Comparison of ENCODE assay signal across 12 cellular contexts in the genomic region with DNA sequence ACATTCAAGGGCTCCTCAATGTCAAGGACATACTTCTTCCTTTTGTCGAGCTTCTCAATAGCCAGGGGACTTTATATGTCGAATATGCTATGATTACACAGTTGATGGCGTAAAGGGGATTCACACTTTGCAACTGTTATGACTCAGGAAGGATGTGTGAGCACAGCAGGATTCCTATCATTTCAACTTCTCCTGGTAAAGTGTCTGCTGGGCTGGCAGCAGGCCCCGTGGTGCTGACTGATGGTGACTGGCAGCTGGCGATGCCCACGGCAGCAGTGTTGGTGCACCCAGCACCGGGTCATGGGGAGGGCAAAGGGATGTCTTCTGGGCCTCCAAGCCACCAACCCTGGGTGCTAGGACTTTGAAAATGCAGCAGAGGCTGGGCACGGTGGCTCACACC. TPM values are rescaled to one million over a fixed set of nuclear protein-coding genes. Genes with fewer than 3 reads are reported as not detected.
DNase-seq lines count a peak whose midpoint lies in the region; ATAC-seq and TF ChIP-seq lines count a peak whose summit lies in the region.
"Had no signal": no experiment of that assay in that cellular context is flagged by ENCODE, and none has a peak within 500 bp of the region (broad histone marks: within the 10 kb centered on the region; RNA-seq: fewer than 3 reads in every experiment).

No MANE protein-coding gene starts in this region.

- no peak overlapping the region for H3K27ac Mint-ChIP-seq in activated CD8-positive, alpha-beta T cell treated with anti-CD3 and anti-CD28 coated beads for 36 hours
- H3K27ac Mint-ChIP-seq in activated CD8-positive, alpha-beta T cell treated with anti-CD3 and anti-CD28 coated beads, Interleukin-2, amount 10 ng/mL, durations not matched to agents 7 days and 5 days = no peak overlapping the region
- peak overlapping the region in 9 of 10 donors; percentile 92 to 97 (median 96) for H3K27ac Mint-ChIP-seq in naive thymus-derived CD8-positive, alpha-beta T cell

- H3K9me3 Mint-ChIP-seq in activated CD8-positive, alpha-beta T cell treated with anti-CD3 and anti-CD28 coated beads for 36 hours = no peaks in the 10 kb centered on the region
- no peaks in the 10 kb centered on the region for H3K9me3 Mint-ChIP-seq in activated CD8-positive, alpha-beta T cell treated with anti-CD3 and anti-CD28 coated beads, Interleukin-2, amount 10 ng/mL, durations not matched to agents 7 days and 5 days (ENCODE audit: insufficient read depth)
- H3K9me3 Mint-ChIP-seq in naive thymus-derived CD8-positive, alpha-beta T cell = no peaks in the 10 kb centered on the region

- H3K4me3 ChIP-seq in testis = no peak overlapping the region
- H3K4me3 ChIP-seq: A549, lower lobe of right lung, right lobe of liver had no signal

- CTCF ChIA-PET in activated CD8-positive, alpha-beta T cell treated with anti-CD3 and anti-CD28 coated beads for 36 hours (lab: Charles Lee) = interaction anchor here (0.7 to 3.9 kb wide), 6 partner anchors 8 to 62 kb away, joined by 3 to 21 read pairs (median 4); no protein-coding TSS in a partner anchor
- CTCF ChIA-PET in activated CD8-positive, alpha-beta T cell treated with anti-CD3 and anti-CD28 coated beads, Interleukin-2, amount 10 ng/mL, durations not matched to agents 7 days and 5 days (lab: Charles Lee) = interaction anchor here (1.2 to 8.8 kb wide), 4 partner anchors 10 to 28 kb away, joined by 3 to 72 read pairs (median 5); no protein-coding TSS in a partner anchor

- no peaks in the 10 kb centered on the region for H3K4me1 ChIP-seq in testis
- H3K4me1 ChIP-seq: A549, lower lobe of right lung, right lobe of liver had no signal

- intact Hi-C loops in activated CD8-positive, alpha-beta T cell treated with anti-CD3 and anti-CD28 coated beads for 36 hours (cut with micrococcal nuclease) = no loop called here
- intact Hi-C loops in testis (cut with DNase I; ENCODE audit: low total_unique reads) = no loop called here

- no peak overlapping the region for H3K27ac ChIP-seq in testis
- H3K27ac ChIP-seq: A549, lower lobe of right lung, right lobe of liver had no signal

- POLR2A ChIA-PET in activated CD8-positive, alpha-beta T cell treated with anti-CD3 and anti-CD28 coated beads for 36 hours (lab: Charles Lee) = interaction anchor here (1.3 kb wide), 1 partner anchor 10 kb away, joined by 6 read pairs; no protein-coding TSS in a partner anchor
- POLR2A ChIA-PET in activated CD8-positive, alpha-beta T cell treated with anti-CD3 and anti-CD28 coated beads, Interleukin-2, amount 10 ng/mL, durations not matched to agents 7 days and 5 days (lab: Charles Lee) = no interaction called here
- POLR2A ChIA-PET in naive thymus-derived CD8-positive, alpha-beta T cell (lab: Charles Lee) = interaction anchor here (0.7 to 2.0 kb wide), 3 partner anchors 20 to 71 kb away, joined by 3 to 18 read pairs (median 6); no protein-coding TSS in a partner anchor

- H3K27me3 Mint-ChIP-seq in activated CD8-positive, alpha-beta T cell treated with anti-CD3 and anti-CD28 coated beads for 36 hours = no peaks in the 10 kb centered on the region
- H3K27me3 Mint-ChIP-seq in activated CD8-positive, alpha-beta T cell treated with anti-CD3 and anti-CD28 coated beads, Interleukin-2, amount 10 ng/mL, durations not matched to agents 7 days and 5 days (ENCODE audit: low read depth) = no peaks in the 10 kb centered on the region
- H3K27me3 Mint-ChIP-seq in naive thymus-derived CD8-positive, alpha-beta T cell = no peaks in the 10 kb centered on the region

- no peak overlapping the region for H3K4me3 Mint-ChIP-seq in activated CD8-positive, alpha-beta T cell treated with anti-CD3 and anti-CD28 coated beads for 36 hours
- H3K4me3 Mint-ChIP-seq in activated CD8-positive, alpha-beta T cell treated with anti-CD3 and anti-CD28 coated beads, Interleukin-2, amount 10 ng/mL, durations not matched to agents 7 days and 5 days = no peak overlapping the region
- H3K4me3 Mint-ChIP-seq in naive thymus-derived CD8-positive, alpha-beta T cell = peak overlapping the region in 3 of 10 donors; percentile 2 to 38 (median 11)

- TF ChIP-seq CTCF in activated CD8-positive, alpha-beta T cell treated with anti-CD3 and anti-CD28 coated beads for 36 hours (IDR thresholded peaks at IDR 0.05) = no peak
- TF ChIP-seq CTCF in testis (IDR thresholded peaks at IDR 0.05) = no peak

- peaks cover 43% of the 10 kb centered on the region for H3K4me1 Mint-ChIP-seq in activated CD8-positive, alpha-beta T cell treated with anti-CD3 and anti-CD28 coated beads for 36 hours (ENCODE audit: low read depth)
- peaks cover 36% of the 10 kb centered on the region for H3K4me1 Mint-ChIP-seq in activated CD8-positive, alpha-beta T cell treated with anti-CD3 and anti-CD28 coated beads, Interleukin-2, amount 10 ng/mL, durations not matched to agents 7 days and 5 days (ENCODE audit: low read depth)
- H3K4me1 Mint-ChIP-seq in naive thymus-derived CD8-positive, alpha-beta T cell = peaks cover 18 to 59% (median 45%) of the 10 kb centered on the region in 4 donors

- H3K9me3 ChIP-seq in testis = no peaks in the 10 kb centered on the region
- H3K9me3 ChIP-seq: A549, lower lobe of right lung, right lobe of liver had no signal

- ATAC-seq in activated CD8-positive, alpha-beta T cell treated with anti-CD3 and anti-CD28 coated beads for 36 hours = peak; percentile 25
- no peak for ATAC-seq in activated CD8-positive, alpha-beta T cell treated with anti-CD3 and anti-CD28 coated beads, Interleukin-2, amount 10 ng/mL, durations not matched to agents 7 days and 5 days
- no peak for ATAC-seq in naive thymus-derived CD8-positive, alpha-beta T cell
- ATAC-seq: A549, right lobe of liver had no signal

- H3K36me3 ChIP-seq in testis (ENCODE audit: low read depth, missing control alignments) = no peaks in the 10 kb centered on the region
- H3K36me3 ChIP-seq: right lobe of liver had no signal

- DNase-seq in activated CD8-positive, alpha-beta T cell treated with anti-CD3 and anti-CD28 coated beads for 36 hours = no peak
- no peak for DNase-seq in activated CD8-positive, alpha-beta T cell treated with anti-CD3 and anti-CD28 coated beads, Interleukin-2, amount 10 ng/mL, durations not matched to agents 7 days and 5 days
- DNase-seq in MV-4-11 (lab: John Stamatoyannopoulos, UW) (peak; percentile 23), amniotic epithelial cell (ENCODE audit: low read depth) (peak; percentile 25), testis (no peak), hepatic stellate cell (ENCODE audit: low spot score) (no peak)
- DNase-seq in naive thymus-derived CD8-positive, alpha-beta T cell = no peak
- DNase-seq in activated effector memory CD4-positive, alpha-beta T cell treated with Interleukin-2 at 50 U/mL for 16 hours = no peak
- DNase-seq: lower lobe of right lung; right lobe of liver; stimulated activated CD4-positive, alpha-beta T cell treated with anti-CD3 and anti-CD28 coated beads, Interleukin-4, amount 100 ng/mL, for 4 hours had no signal

- no peaks in the 10 kb centered on the region for H3K27me3 ChIP-seq in testis
- H3K27me3 ChIP-seq: right lobe of liver had no signal

- TF ChIP-seq POLR2A in testis (IDR thresholded peaks at IDR 0.05) = no peak

- 84 to 87% methylated on average over 8 of the region's 8 CpGs for WGBS in testis, 2 donors

- H3K36me3 Mint-ChIP-seq in activated CD8-positive, alpha-beta T cell treated with anti-CD3 and anti-CD28 coated beads for 36 hours (ENCODE audit: low read depth) = peaks cover 3% of the 10 kb centered on the region
- H3K36me3 Mint-ChIP-seq in activated CD8-positive, alpha-beta T cell treated with anti-CD3 and anti-CD28 coated beads, Interleukin-2, amount 10 ng/mL, durations not matched to agents 7 days and 5 days (ENCODE audit: low read depth) = no peaks in the 10 kb centered on the region
- no peaks in the 10 kb centered on the region for H3K36me3 Mint-ChIP-seq in naive thymus-derived CD8-positive, alpha-beta T cell

RNA-seq across cellular contexts. Expression of a gene that starts 44.8 kb away (rescaled TPM):
- total RNA-seq in activated CD8-positive, alpha-beta T cell treated with anti-CD3 and anti-CD28 coated beads for 36 hours = 10 to 100 TPM; 16.8 to 17.5 TPM
- 10 to 100 TPM; 33.8 to 37.0 TPM for total RNA-seq in activated CD8-positive, alpha-beta T cell treated with anti-CD3 and anti-CD28 coated beads, Interleukin-2, amount 10 ng/mL, durations not matched to agents 7 days and 5 days
- total RNA-seq in naive thymus-derived CD8-positive, alpha-beta T cell = 10 to 100 TPM; 45.2 to 48.5 TPM
- polyA plus RNA-seq in naive thymus-derived CD8-positive, alpha-beta T cell = 10 to 100 TPM; 32.4 to 41.7 (median 32.8) TPM
- total RNA-seq in testis = 10 to 100 TPM; 65.4 to 82.3 TPM
- polyA plus RNA-seq in testis (ENCODE audit: insufficient read depth, low read depth, low replicate concordance) = 37.1 TPM

RNA-seq across cellular contexts. Expression of a gene that starts 59.6 kb away (rescaled TPM):
- 1 to 10 TPM; 1.3 to 1.9 TPM for total RNA-seq in activated CD8-positive, alpha-beta T cell treated with anti-CD3 and anti-CD28 coated beads for 36 hours
- 1 to 10 TPM; 2.5 to 3.2 TPM for total RNA-seq in activated CD8-positive, alpha-beta T cell treated with anti-CD3 and anti-CD28 coated beads, Interleukin-2, amount 10 ng/mL, durations not matched to agents 7 days and 5 days
- under 1 TPM; 0.10 to 0.19 TPM for total RNA-seq in naive thymus-derived CD8-positive, alpha-beta T cell
- under 1 TPM; 0.13 to 0.51 (median 0.22) TPM for polyA plus RNA-seq in naive thymus-derived CD8-positive, alpha-beta T cell
- 10 to 100 TPM; 40.0 to 47.6 TPM for total RNA-seq in testis
- polyA plus RNA-seq in testis (ENCODE audit: insufficient read depth, low read depth, low replicate concordance) = 9.3 TPM

Comparison
In these comparisons a context has a peak if more than half of its experiments do, and no peak if none do; other contexts are left out.
1. DNase-seq: peak in MV-4-11 (single experiment) and amniotic epithelial cell (single experiment); none in activated CD8-positive, alpha-beta T cell treated with anti-CD3 and anti-CD28 coated beads for 36 hours (single experiment), activated CD8-positive, alpha-beta T cell treated with anti-CD3 and anti-CD28 coated beads, Interleukin-2, amount 10 ng/mL, durations not matched to agents 7 days and 5 days (single experiment), naive thymus-derived CD8-positive, alpha-beta T cell (0 of 10), activated effector memory CD4-positive, alpha-beta T cell treated with Interleukin-2 at 50 U/mL for 16 hours (single experiment), testis (single experiment) and hepatic stellate cell (single experiment).
2. H3K27ac Mint-ChIP-seq: peak in naive thymus-derived CD8-positive, alpha-beta T cell (9 of 10); none in activated CD8-positive, alpha-beta T cell treated with anti-CD3 and anti-CD28 coated beads for 36 hours (single experiment) and activated CD8-positive, alpha-beta T cell treated with anti-CD3 and anti-CD28 coated beads, Interleukin-2, amount 10 ng/mL, durations not matched to agents 7 days and 5 days (single experiment).
3. RNA of a gene that starts 59.6 kb away (total RNA-seq): 40.0 to 47.6 TPM in testis; 2.5 to 3.2 TPM in activated CD8-positive, alpha-beta T cell treated with anti-CD3 and anti-CD28 coated beads, Interleukin-2, amount 10 ng/mL, durations not matched to agents 7 days and 5 days, 1.3 to 1.9 TPM in activated CD8-positive, alpha-beta T cell treated with anti-CD3 and anti-CD28 coated beads for 36 hours and 0.10 to 0.19 TPM in naive thymus-derived CD8-positive, alpha-beta T cell; every median in the first group is over 4 times any median in the second.